ENCODE assay signal across 28 cellular contexts in the genomic region with DNA sequence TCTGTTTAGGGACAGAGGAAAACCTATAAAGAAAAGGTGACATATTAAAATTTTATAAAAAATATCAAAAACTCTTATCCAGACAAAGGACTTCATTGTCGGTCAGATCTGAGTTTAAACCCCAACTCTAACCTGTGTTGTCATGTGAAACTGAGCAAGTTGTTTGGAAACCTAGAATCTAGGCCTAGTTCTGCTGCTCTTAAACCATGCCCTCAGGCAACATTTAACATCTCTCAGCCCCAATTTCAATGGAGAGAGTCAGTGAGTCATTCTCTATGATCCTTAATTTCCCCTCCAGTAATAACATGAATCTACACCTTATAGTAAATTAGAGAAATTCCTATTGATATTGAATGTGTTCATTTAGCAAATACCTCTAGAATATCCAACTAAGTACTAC.
"Had no signal": no experiment of that assay in that cellular context is flagged by ENCODE, and none has a peak within 500 bp of the region (broad histone marks: within the 10 kb centered on the region; RNA-seq: fewer than 3 reads in every experiment).

No MANE protein-coding gene starts in this region.

- DNase-seq: activated CD4-positive, alpha-beta T cell treated with anti-CD3 and anti-CD28 coated beads for 4 hours; activated CD4-positive, alpha-beta T cell treated with anti-CD3 and anti-CD28 coated beads, Interleukin-2, amount 50 U/mL, for 4 hours; activated CD4-positive, CD25-positive, alpha-beta regulatory T cell; activated naive CD4-positive, alpha-beta T cell; activated T-cell treated with anti-CD3 and anti-CD28 coated beads for 4 hours; activated T-cell treated with anti-CD3 and anti-CD28 coated beads, Interleukin-2, amount 50 U/mL, for 72 hours; dermis blood vessel endothelial cell; effector CD4-positive, alpha-beta T cell; esophagus squamous epithelium; gastrocnemius medialis; glutamatergic neuron; left cardiac atrium; midbrain; naive thymus-derived CD4-positive, alpha-beta T cell; ovary; retina; stimulated activated CD4-positive, alpha-beta T cell treated with anti-CD3 and anti-CD28 coated beads, Interleukin-12 subunit alpha, Interleukin-12 subunit beta, amount 100 ng/mL, for 4 hours; stimulated activated CD4-positive, alpha-beta T cell treated with anti-CD3 and anti-CD28 coated beads, Interleukin-4, amount 100 ng/mL, for 1 hour; stimulated activated naive CD8-positive, alpha-beta T cell treated with anti-CD3 and anti-CD28 coated beads, Interleukin-15, amount 100 ng/mL, for 72 hours; substantia nigra; upper lobe of left lung had no signal

- H3K27me3 ChIP-seq: esophagus squamous epithelium, gastrocnemius medialis, ovary, upper lobe of left lung, vagina had no signal

- H3K36me3 ChIP-seq: esophagus squamous epithelium, gastrocnemius medialis, ovary, upper lobe of left lung, vagina had no signal

- H3K27ac ChIP-seq: epithelial cell of prostate, esophagus squamous epithelium, gastrocnemius medialis, ovary, skin epidermis, upper lobe of left lung, vagina had no signal

- H3K4me3 ChIP-seq: esophagus squamous epithelium, gastrocnemius medialis, ovary, skin epidermis, upper lobe of left lung, vagina had no signal

- H3K4me1 ChIP-seq: esophagus squamous epithelium, gastrocnemius medialis, upper lobe of left lung, vagina had no signal

- ATAC-seq: activated naive CD4-positive, alpha-beta T cell treated with anti-CD3 and anti-CD28 coated beads, Interleukin-2, amount 50 U/mL, for 72 hours; activated T-cell treated with anti-CD3 and anti-CD28 coated beads, Interleukin-2, amount 50 U/mL, for 72 hours; gastrocnemius medialis; left cardiac atrium; naive thymus-derived CD4-positive, alpha-beta T cell; sciatic nerve; stimulated activated naive CD8-positive, alpha-beta T cell treated with anti-CD3 and anti-CD28 coated beads, Interleukin-15, amount 100 ng/mL, for 72 hours had no signal

- H3K9me3 ChIP-seq: esophagus squamous epithelium, gastrocnemius medialis, ovary, upper lobe of left lung, vagina had no signal

- FAIRE-seq: colon, islet of Langerhans had no signal
